8 cellular contexts compared by ENCODE assay signal in the genomic region with DNA sequence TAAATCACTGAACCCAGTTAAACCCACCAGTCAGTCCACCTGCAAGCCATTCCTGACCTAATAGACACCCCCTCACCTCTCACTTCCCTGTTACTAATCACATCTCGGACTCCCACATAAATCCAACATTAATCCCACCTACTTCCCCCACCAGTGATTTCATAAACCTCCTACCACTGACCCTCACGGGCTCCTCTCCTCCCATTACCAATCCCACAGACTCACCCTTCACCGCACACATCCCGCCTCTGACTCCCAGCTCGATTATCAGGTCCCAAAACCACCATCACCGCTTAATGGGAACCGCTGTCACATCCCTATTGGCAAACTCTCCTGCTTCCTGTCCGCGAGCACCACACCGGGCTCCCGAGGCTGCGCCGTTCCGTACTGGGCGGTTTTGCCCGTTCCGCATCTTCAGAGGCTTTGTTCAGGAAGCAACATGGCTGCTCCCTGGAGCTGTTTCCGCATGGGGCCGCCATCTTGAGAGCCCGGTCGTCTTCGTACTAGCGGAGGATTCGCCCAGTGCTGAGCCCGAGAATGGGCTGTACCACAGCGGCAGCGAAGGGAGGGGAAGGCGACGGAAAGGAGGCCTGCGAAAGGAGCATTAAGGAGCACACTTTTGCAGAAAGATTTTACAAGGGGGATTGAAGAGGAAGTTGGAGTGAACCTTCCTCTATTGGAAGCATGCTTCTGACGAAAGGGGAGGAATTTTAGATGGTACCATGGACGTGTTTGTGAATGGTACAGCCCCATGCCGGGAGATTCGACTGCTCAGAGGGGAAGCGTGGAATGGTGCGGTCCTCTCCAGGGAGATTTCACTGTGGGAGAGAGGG. TPM values are rescaled to one million over a fixed set of nuclear protein-coding genes. Genes with fewer than 3 reads are reported as not detected.
DNase-seq lines count a peak whose midpoint lies in the region; ATAC-seq and TF ChIP-seq lines count a peak whose summit lies in the region.

A gene (minus strand): TSS at position 502 of the 833 bp plus-strand sequence. CDS start 1,825 bp downstream, outside the sequence.

- no peak within 1 kb of the TSS for H2BK12ac ChIP-seq in neuronal stem cell (ENCODE audit: low read length)

- H3K23ac ChIP-seq in neuronal stem cell (ENCODE audit: low read depth, low read length, poor library complexity): no peak within 1 kb of the TSS

- no peak within 1 kb of the TSS for H3K18ac ChIP-seq in neuronal stem cell (ENCODE audit: low read length)

- H3K4ac ChIP-seq in neuronal stem cell (ENCODE audit: low read length): no peak within 1 kb of the TSS

- H4K91ac ChIP-seq in neuronal stem cell (ENCODE audit: low read depth, low read length, poor library complexity): no peak within 1 kb of the TSS

- H3K4me2 ChIP-seq in neuronal stem cell (ENCODE audit: insufficient read depth, low read length, poor library complexity, severe bottlenecking): peak within 1 kb of the TSS; percentile 40

- H3K14ac ChIP-seq in neuronal stem cell (ENCODE audit: low read length): no peak within 1 kb of the TSS

- H4K8ac ChIP-seq in neuronal stem cell (ENCODE audit: low read depth, low read length): no peak within 1 kb of the TSS

- no peak within 1 kb of the TSS for H2BK5ac ChIP-seq in neuronal stem cell (ENCODE audit: low read length)

- no peak within 1 kb of the TSS for H2BK120ac ChIP-seq in neuronal stem cell (ENCODE audit: low read depth, low read length)

- peaks cover 0 to 6% (median 2%) of the 10 kb centered on the region in 3 donors for H3K27me3 Mint-ChIP-seq in CD14-positive monocyte (ENCODE audit: low read depth in 3 of 3)
- peaks cover 13% of the 10 kb centered on the region for H3K27me3 Mint-ChIP-seq in glutamatergic neuron (ENCODE audit: unreplicated experiment)

- peak within 1 kb of the TSS; percentile 72 for H2AFZ ChIP-seq in neuronal stem cell (ENCODE audit: low read length)

- peak within 1 kb of the TSS; percentile 84 to 95 (median 89) for H3K27ac Mint-ChIP-seq in CD14-positive monocyte
- H3K27ac Mint-ChIP-seq in glutamatergic neuron (ENCODE audit: unreplicated experiment): peak within 1 kb of the TSS; percentile 100

- H2AK5ac ChIP-seq in neuronal stem cell (ENCODE audit: low read depth, low read length): no peak within 1 kb of the TSS

- H3K4me3 ChIP-seq in neuronal stem cell (ENCODE audit: low read length in 2 of 2): peak within 1 kb of the TSS; percentile 68 to 77

- H3K79me1 ChIP-seq in neuronal stem cell (ENCODE audit: low read depth, low read length): no peaks in the 10 kb centered on the region

- H3K4me1 ChIP-seq in neuronal stem cell (ENCODE audit: control insufficient read depth in 2 of 2, insufficient read depth in 1 of 2, low read depth in 1 of 2, low read length in 2 of 2): no peaks in the 10 kb centered on the region

- peaks cover 9 to 24% of the 10 kb centered on the region in 2 donors for H3K36me3 Mint-ChIP-seq in CD14-positive monocyte
- H3K36me3 Mint-ChIP-seq in glutamatergic neuron (ENCODE audit: unreplicated experiment): peaks cover 48% of the 10 kb centered on the region

- peak; percentile 81 for DNase-seq in CD14-positive monocyte (ENCODE audit: low spot score)
- DNase-seq in RPMI7951 (ENCODE audit: low read depth): peak; percentile 84
- DNase-seq in activated naive CD8-positive, alpha-beta T cell treated with anti-CD3 and anti-CD28 coated beads, Interleukin-2, amount 50 U/mL, for 16 hours (ENCODE audit: low read depth, low spot score): peak; percentile 25
- DNase-seq in glutamatergic neuron: peak; percentile 91
- peak; percentile 87 for DNase-seq in neuronal stem cell (ENCODE audit: low spot score)
- DNase-seq in stromal cell of bone marrow (ENCODE audit: low read depth): peak; percentile 88

- TF ChIP-seq CTCF in CD14-positive monocyte (IDR thresholded peaks at IDR 0.05) (no peak), glutamatergic neuron (IDR thresholded peaks at IDR 0.05; ENCODE audit: partially characterized antibody, unreplicated experiment) (no peak)

- H3K9me3 Mint-ChIP-seq in CD14-positive monocyte (peaks cover 34 to 79% (median 57%) of the 10 kb centered on the region in 7 donors), glutamatergic neuron (ENCODE audit: unreplicated experiment) (peaks cover 22% of the 10 kb centered on the region)

- intact Hi-C loops in CD14-positive monocyte (cut with micrococcal nuclease): no loop called here

- H3K4me1 Mint-ChIP-seq in CD14-positive monocyte: peaks cover 11% of the 10 kb centered on the region
- no peaks in the 10 kb centered on the region for H3K4me1 Mint-ChIP-seq in glutamatergic neuron (ENCODE audit: low read depth, unreplicated experiment)

- ATAC-seq in HG03139 (IDR thresholded peaks at IDR 0.05; ENCODE audit: unreplicated experiment) (peak; percentile 94), HG02840 (IDR thresholded peaks at IDR 0.05; ENCODE audit: low FRiP score, unreplicated experiment) (no peak)

- H3K27ac ChIP-seq in neuronal stem cell (replicated peaks; ENCODE audit: low read length): peak within 1 kb of the TSS; percentile 45

- H3K9ac ChIP-seq in neuronal stem cell (ENCODE audit: low read depth, low read length, poor library complexity): peak within 1 kb of the TSS; percentile 65

- no peaks in the 10 kb centered on the region for H3K27me3 ChIP-seq in neuronal stem cell (ENCODE audit: control insufficient read depth in 3 of 3, insufficient read depth in 3 of 3, low read depth in 1 of 3, low read length in 3 of 3)

- H3K9me3 ChIP-seq in neuronal stem cell (replicated peaks in 1 of 2; ENCODE audit: control insufficient read depth in 2 of 2, insufficient read depth in 1 of 2, low read depth in 1 of 2, low read length in 2 of 2): peaks cover 21 to 52% of the 10 kb centered on the region in 2 donors

- H2BK15ac ChIP-seq in neuronal stem cell (ENCODE audit: low read length): no peak within 1 kb of the TSS

- H3K4me3 Mint-ChIP-seq in CD14-positive monocyte (peak within 1 kb of the TSS; percentile 85 to 88), glutamatergic neuron (ENCODE audit: unreplicated experiment) (peak within 1 kb of the TSS; percentile 96)

- WGBS in neuronal stem cell (ENCODE audit: extremely low coverage in 2 of 2, insufficient read length in 2 of 2, insufficient replicate concordance in 1 of 2), 2 donors: 100% methylated on average over 1 of the region's 36 CpGs

- peaks cover 6 to 41% of the 10 kb centered on the region in 2 donors for H3K36me3 ChIP-seq in neuronal stem cell (replicated peaks in 1 of 2; ENCODE audit: control insufficient read depth in 2 of 2, insufficient read depth in 2 of 2, low read length in 2 of 2)

RNA-seq across cellular contexts. Expression of the gene that starts here (rescaled TPM):
- polyA plus RNA-seq in CD14-positive monocyte: under 1 TPM; 0.26 to 0.52 TPM
- 6.4 and 7.7 TPM in 2 replicates for total RNA-seq in RPMI7951 (2014; rRNA removed; shearing (Covaris generic))
- 33.9 TPM for total RNA-seq in glutamatergic neuron (ENCODE audit: unreplicated experiment)
- polyA plus RNA-seq in neuronal stem cell (2013, experiment 1 of 2): 11.0 TPM
- polyA plus RNA-seq in neuronal stem cell (2013, experiment 2 of 2): 10.8 TPM

Comparison
In these comparisons a context has a peak if more than half of its experiments do, and no peak if none do; other contexts are left out.
1. Peak in DNase-seq in CD14-positive monocyte; RNA of the gene not detected or under 1 TPM.
2. DNase-seq: peak in every context shown above with its lines; median percentile 91 in glutamatergic neuron; 88 in stromal cell of bone marrow; 87 in neuronal stem cell; 84 in RPMI7951; 81 in CD14-positive monocyte; 25 in activated naive CD8-positive, alpha-beta T cell treated with anti-CD3 and anti-CD28 coated beads, Interleukin-2, amount 50 U/mL, for 16 hours.